ENCODE assay signal across 21 cellular contexts in genomic region chr4:18844726-18845125, GRCh38.
DNase-seq lines count a peak whose midpoint lies in the region; FAIRE-seq and TF ChIP-seq lines count a peak whose summit lies in the region.
"Had no signal": no experiment of that assay in that cellular context is flagged by ENCODE, and none has a peak within 500 bp of the region (broad histone marks: within the 10 kb centered on the region; RNA-seq: fewer than 3 reads in every experiment).

No MANE protein-coding gene starts in this region.

- peak; percentile 4 for DNase-seq in MCF 10A (ENCODE audit: unreplicated experiment)
- DNase-seq in mammary epithelial cell, result no peak
- peak; percentile 66 for DNase-seq in astrocyte (ENCODE audit: low read depth)
- peak; percentile 53 for DNase-seq in fibroblast of mammary gland (ENCODE audit: low read depth)
- DNase-seq in effector CD4-positive, alpha-beta T cell, result no peak
- DNase-seq in GM20000 (ENCODE audit: low spot score), result no peak
- no peak for DNase-seq in GM13977 (ENCODE audit: low spot score)
- DNase-seq in hippocampal formation (lab: John Stamatoyannopoulos, UW), result no peak
- DNase-seq: C1 segment of cervical spinal cord, COR-L47, MM.1S, NCI-H1105, NCI-H1694 treated with DMSO at 0.1 percent for 48 hours, NCI-H446, NCI-H774 had no signal

- H3K9ac ChIP-seq in mammary epithelial cell (ENCODE audit: insufficient read depth, low read length) (no peak overlapping the region), astrocyte (ENCODE audit: low read length) (no peak overlapping the region)
- H3K9ac ChIP-seq: KMS-11 had no signal

- no peak for FAIRE-seq in astrocyte (lab: Jason Lieb, UNC)
- FAIRE-seq: G401.6, GM12891, GM19239 had no signal

- H3K9me3 ChIP-seq in mammary epithelial cell (replicated peaks; ENCODE audit: insufficient read depth, low read length), result no peaks in the 10 kb centered on the region
- peaks cover 3% of the 10 kb centered on the region for H3K9me3 ChIP-seq in astrocyte (ENCODE audit: insufficient read depth, low read depth, low read length)

- H3K27me3 ChIP-seq in mammary epithelial cell (ENCODE audit: insufficient read depth, low read length), result no peaks in the 10 kb centered on the region
- no peaks in the 10 kb centered on the region for H3K27me3 ChIP-seq in astrocyte (ENCODE audit: insufficient read depth, low read length)

- H3K4me3 Mint-ChIP-seq in MCF 10A (ENCODE audit: unreplicated experiment) (no peak overlapping the region), astrocyte (ENCODE audit: unreplicated experiment) (no peak overlapping the region)

- no peaks in the 10 kb centered on the region for H3K27me3 Mint-ChIP-seq in MCF 10A (ENCODE audit: insufficient read depth, unreplicated experiment)
- H3K27me3 Mint-ChIP-seq in astrocyte (ENCODE audit: low read depth, unreplicated experiment), result no peaks in the 10 kb centered on the region

- H3K79me2 ChIP-seq in mammary epithelial cell (ENCODE audit: insufficient read depth, low read length) (no peaks in the 10 kb centered on the region), astrocyte (ENCODE audit: insufficient read depth, low read length) (no peaks in the 10 kb centered on the region)

- TF ChIP-seq CTCF in MCF 10A (IDR thresholded peaks at IDR 0.05; ENCODE audit: unreplicated experiment) (no peak), mammary epithelial cell (conservative IDR thresholded peaks at IDR 0.05 in 1 of 2, IDR thresholded peaks at IDR 0.05 in 1 of 2; ENCODE audit: extremely low read depth in 1 of 2, insufficient read depth in 1 of 2, low read depth in 1 of 2, low read length in 2 of 2) (no peak), astrocyte (IDR thresholded peaks at IDR 0.05; ENCODE audit: insufficient read depth, low read depth, low read length) (no peak), fibroblast of mammary gland (conservative IDR thresholded peaks at IDR 0.05; ENCODE audit: control insufficient read depth, insufficient read depth, low read depth, low read length) (no peak), GM20000 (IDR thresholded peaks at IDR 0.05; ENCODE audit: extremely low read depth, missing control alignments) (no peak), GM13977 (IDR thresholded peaks at IDR 0.05; ENCODE audit: extremely low read depth, insufficient read depth, missing control alignments) (no peak)

- dilution Hi-C loops in mammary epithelial cell (cut with HindIII; ENCODE audit: low sequenced_read_pairs), result no loop called here

- no peak overlapping the region for H3K27ac Mint-ChIP-seq in MCF 10A (ENCODE audit: low read depth, unreplicated experiment)
- H3K27ac Mint-ChIP-seq in astrocyte (ENCODE audit: unreplicated experiment), result no peak overlapping the region

- no TSS peak for BruUV-seq in MCF 10A (replicated peaks; lab: Mats Ljungman, UMichigan)
- no TSS peak for BruUV-seq in mammary epithelial cell (replicated peaks; lab: Mats Ljungman, UMichigan)

- no peak overlapping the region for H3K4me3 ChIP-seq in mammary epithelial cell (replicated peaks in 1 of 3; ENCODE audit: insufficient read depth in 1 of 3, low read depth in 2 of 3, low read length in 3 of 3)
- no peak overlapping the region for H3K4me3 ChIP-seq in astrocyte (ENCODE audit: insufficient read depth, low read depth, low read length)
- H3K4me3 ChIP-seq in fibroblast of mammary gland (ENCODE audit: control insufficient read depth, low read depth, low read length), result no peak overlapping the region

- no peaks in the 10 kb centered on the region for H3K4me1 ChIP-seq in mammary epithelial cell (ENCODE audit: insufficient read depth, low read length)
- H3K4me1 ChIP-seq in astrocyte (ENCODE audit: insufficient read depth, low read length), result peaks cover 9% of the 10 kb centered on the region

- CTCF ChIA-PET in MCF 10A (lab: Yijun Ruan, JAX), result no interaction called here
- CTCF ChIA-PET in mammary epithelial cell (lab: Charles Lee; ENCODE audit: low non-redundant PET), result no interaction called here

- H3K4me2 ChIP-seq in mammary epithelial cell (ENCODE audit: insufficient read depth, low read depth, low read length) (no peak overlapping the region), astrocyte (ENCODE audit: low read length) (no peak overlapping the region)
- H3K4me2 ChIP-seq: KMS-11 had no signal

- H2AFZ ChIP-seq in mammary epithelial cell (ENCODE audit: low read depth, low read length), result no peak overlapping the region
- H2AFZ ChIP-seq in astrocyte (ENCODE audit: low read depth, low read length), result no peak overlapping the region

- in situ Hi-C loops in mammary epithelial cell (cut with MboI; ENCODE audit: low sequenced_read_pairs in 2 of 2) (no loop called here), GM13977 (cut with MboI; ENCODE audit: low pct_unique_long_range_greater_than_20kb, low sequenced_read_pairs, unreplicated experiment) (no loop called here)

- H3K9me3 Mint-ChIP-seq in MCF 10A (ENCODE audit: unreplicated experiment), result peaks cover 12% of the 10 kb centered on the region
- peaks cover 7% of the 10 kb centered on the region for H3K9me3 Mint-ChIP-seq in astrocyte (ENCODE audit: unreplicated experiment)

- WGBS in mammary epithelial cell (ENCODE audit: low coverage, missing lambda C conversion rate), result 86% methylated on average over 1 of the region's 1 CpG

- H4K20me1 ChIP-seq in mammary epithelial cell (ENCODE audit: insufficient read depth, low read length), result no peaks in the 10 kb centered on the region
- no peaks in the 10 kb centered on the region for H4K20me1 ChIP-seq in astrocyte (ENCODE audit: insufficient read depth, low read length)

- POLR2A ChIA-PET in MCF 10A (lab: Yijun Ruan, JAX), result no interaction called here

- intact Hi-C loops in MCF 10A (cut with micrococcal nuclease) (no loop called here), mammary epithelial cell (cut with micrococcal nuclease) (no loop called here)

- H3K36me3 ChIP-seq in mammary epithelial cell (ENCODE audit: insufficient read depth, low read length) (no peaks in the 10 kb centered on the region), astrocyte (ENCODE audit: insufficient read depth, low read length) (no peaks in the 10 kb centered on the region)

- H3K36me3 Mint-ChIP-seq in MCF 10A (ENCODE audit: insufficient read depth, unreplicated experiment), result no peaks in the 10 kb centered on the region
- no peaks in the 10 kb centered on the region for H3K36me3 Mint-ChIP-seq in astrocyte (ENCODE audit: low read depth, unreplicated experiment)

- no peaks in the 10 kb centered on the region for H3K4me1 Mint-ChIP-seq in MCF 10A (ENCODE audit: insufficient read depth, unreplicated experiment)
- peaks cover 7% of the 10 kb centered on the region for H3K4me1 Mint-ChIP-seq in astrocyte (ENCODE audit: low read depth, unreplicated experiment)

- H3K27ac ChIP-seq in mammary epithelial cell (ENCODE audit: insufficient read depth, low read depth, low read length), result no peak overlapping the region
- no peak overlapping the region for H3K27ac ChIP-seq in astrocyte (ENCODE audit: low read depth, low read length)
- H3K27ac ChIP-seq: 22Rv1, HL-60, KMS-11 had no signal

Comparison
In these comparisons a context has a peak if more than half of its experiments do, and no peak if none do; other contexts are left out.
1. DNase-seq: peak in MCF 10A (single experiment), astrocyte (single experiment) and fibroblast of mammary gland (single experiment); none in mammary epithelial cell (single experiment), effector CD4-positive, alpha-beta T cell (single experiment), GM20000 (single experiment), GM13977 (single experiment) and hippocampal formation (0 of 2).